ENCODE assay signal across 16 cellular contexts in the genomic region with DNA sequence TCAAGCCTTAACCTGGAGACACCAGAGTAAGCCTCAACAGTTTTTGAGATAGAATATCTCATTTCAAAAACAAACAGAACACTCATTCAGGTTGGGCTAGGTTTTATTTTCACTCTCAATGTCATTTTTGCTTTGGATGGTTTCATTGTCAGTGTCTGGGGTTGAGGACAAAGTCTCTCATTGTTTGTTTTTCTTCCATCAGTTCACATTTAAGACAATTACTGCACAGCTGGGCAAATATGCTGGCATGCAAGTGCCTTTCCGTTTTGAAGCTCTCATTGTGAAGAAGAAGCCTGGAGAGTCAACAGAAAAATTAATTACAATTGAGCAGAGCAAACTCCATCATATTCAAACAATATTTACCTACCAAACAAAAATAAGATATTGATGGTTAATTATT.
DNase-seq lines count a peak whose midpoint lies in the region; ATAC-seq and TF ChIP-seq lines count a peak whose summit lies in the region.
"Had no signal": no experiment of that assay in that cellular context is flagged by ENCODE, and none has a peak within 500 bp of the region (broad histone marks: within the 10 kb centered on the region; RNA-seq: fewer than 3 reads in every experiment).

No MANE protein-coding gene starts in this region.

- DNase-seq in NCI-H128 (lab: John Stamatoyannopoulos, UW; ENCODE audit: unreplicated experiment) (peak; percentile 46), NCI-H2196 (lab: John Stamatoyannopoulos, UW; ENCODE audit: unreplicated experiment) (peak; percentile 62), foreskin melanocyte (peak; percentile 46), brain microvascular endothelial cell (no peak)
- DNase-seq in natural killer cell treated with Interleukin-12 subunit alpha and Interleukin-12 subunit beta and Interleukin-15 and Interleukin-18, amount 100 ng/mL, for 72 hours (ENCODE audit: low spot score), result no peak
- DNase-seq: activated CD8-positive, alpha-beta memory T cell treated with anti-CD3 and anti-CD28 coated beads, Interleukin-2, amount 50 U/mL, for 48 hours; activated naive CD4-positive, alpha-beta T cell treated with anti-CD3 and anti-CD28 coated beads, Interleukin-2, amount 50 U/mL, for 16 hours; CD4-positive, CD25-positive, alpha-beta regulatory T cell; esophagus squamous epithelium; naive thymus-derived CD4-positive, alpha-beta T cell; T-helper 17 cell had no signal

- in situ Hi-C loops in brain microvascular endothelial cell (cut with HindIII; ENCODE audit: low pct_ligation_motif_present, low sequenced_read_pairs), result no loop called here

- H3K27me3 ChIP-seq in brain microvascular endothelial cell (replicated peaks), result no peaks in the 10 kb centered on the region
- H3K27me3 ChIP-seq: dorsolateral prefrontal cortex, esophagus squamous epithelium had no signal

- no peaks in the 10 kb centered on the region for H3K4me1 Mint-ChIP-seq in natural killer cell treated with Interleukin-12 subunit alpha and Interleukin-12 subunit beta and Interleukin-15 and Interleukin-18, amount 100 ng/mL, for 72 hours (ENCODE audit: low read depth in 2 of 2)
- H3K4me1 Mint-ChIP-seq: CD4-positive, CD25-positive, alpha-beta regulatory T cell; naive thymus-derived CD4-positive, alpha-beta T cell; T-helper 17 cell had no signal

- no peak overlapping the region for H3K27ac Mint-ChIP-seq in natural killer cell treated with Interleukin-12 subunit alpha and Interleukin-12 subunit beta and Interleukin-15 and Interleukin-18, amount 100 ng/mL, for 72 hours
- H3K27ac Mint-ChIP-seq: CD4-positive, CD25-positive, alpha-beta regulatory T cell; naive thymus-derived CD4-positive, alpha-beta T cell; T-helper 17 cell had no signal

- H3K36me3 ChIP-seq in brain microvascular endothelial cell (replicated peaks), result no peaks in the 10 kb centered on the region
- H3K36me3 ChIP-seq: esophagus squamous epithelium had no signal

- no peak overlapping the region for H3K4me3 Mint-ChIP-seq in natural killer cell treated with Interleukin-12 subunit alpha and Interleukin-12 subunit beta and Interleukin-15 and Interleukin-18, amount 100 ng/mL, for 72 hours
- H3K4me3 Mint-ChIP-seq: CD4-positive, CD25-positive, alpha-beta regulatory T cell; naive thymus-derived CD4-positive, alpha-beta T cell; T-helper 17 cell had no signal

- H3K4me3 ChIP-seq in brain microvascular endothelial cell (ENCODE audit: low read depth, low read length), result no peak overlapping the region
- H3K4me3 ChIP-seq: dorsolateral prefrontal cortex, esophagus squamous epithelium, K562 had no signal

- ATAC-seq in GM18520 (IDR thresholded peaks at IDR 0.05; ENCODE audit: unreplicated experiment), result no peak
- ATAC-seq in GM19328 (IDR thresholded peaks at IDR 0.05; ENCODE audit: unreplicated experiment), result no peak
- ATAC-seq in natural killer cell treated with Interleukin-12 subunit alpha and Interleukin-12 subunit beta and Interleukin-15 and Interleukin-18, amount 100 ng/mL, for 72 hours, result no peak
- ATAC-seq: K562; naive thymus-derived CD4-positive, alpha-beta T cell; T-helper 17 cell had no signal

- peaks cover 12% of the 10 kb centered on the region for H3K9me3 Mint-ChIP-seq in natural killer cell treated with Interleukin-12 subunit alpha and Interleukin-12 subunit beta and Interleukin-15 and Interleukin-18, amount 100 ng/mL, for 72 hours

- H3K27ac ChIP-seq in 22Rv1 (peak overlapping the region; percentile 82), brain microvascular endothelial cell (no peak overlapping the region)
- H3K27ac ChIP-seq: dorsolateral prefrontal cortex, esophagus squamous epithelium had no signal

- no peak for TF ChIP-seq CTCF in 22Rv1 (IDR thresholded peaks at IDR 0.05)
- TF ChIP-seq CTCF in brain microvascular endothelial cell (IDR thresholded peaks at IDR 0.05; ENCODE audit: low read depth, low read length, missing control alignments), result no peak

- H3K36me3 Mint-ChIP-seq in natural killer cell treated with Interleukin-12 subunit alpha and Interleukin-12 subunit beta and Interleukin-15 and Interleukin-18, amount 100 ng/mL, for 72 hours, result peaks cover 5% of the 10 kb centered on the region
- H3K36me3 Mint-ChIP-seq: CD4-positive, CD25-positive, alpha-beta regulatory T cell; naive thymus-derived CD4-positive, alpha-beta T cell had no signal

- no peaks in the 10 kb centered on the region for H3K27me3 Mint-ChIP-seq in natural killer cell treated with Interleukin-12 subunit alpha and Interleukin-12 subunit beta and Interleukin-15 and Interleukin-18, amount 100 ng/mL, for 72 hours
- H3K27me3 Mint-ChIP-seq: CD4-positive, CD25-positive, alpha-beta regulatory T cell; naive thymus-derived CD4-positive, alpha-beta T cell; T-helper 17 cell had no signal

Comparison
In these comparisons a context has a peak if more than half of its experiments do, and no peak if none do; other contexts are left out.
1. DNase-seq: peak in NCI-H128 (single experiment), NCI-H2196 (single experiment) and foreskin melanocyte (single experiment); none in brain microvascular endothelial cell (single experiment) and natural killer cell treated with Interleukin-12 subunit alpha and Interleukin-12 subunit beta and Interleukin-15 and Interleukin-18, amount 100 ng/mL, for 72 hours (single experiment).